ENCODE assay signal across 8 cellular contexts in genomic region chrX:12974797-12975669, GRCh38. TPM values are rescaled to one million over a fixed set of nuclear protein-coding genes. Genes with fewer than 3 reads are reported as not detected.
DNase-seq lines count a peak whose midpoint lies in the region; ATAC-seq and FAIRE-seq lines count a peak whose summit lies in the region.

Gene TMSB4X, plus strand, starts transcription at chrX:12975110.

- peak; percentile 30 for ATAC-seq in GM21526 (IDR thresholded peaks at IDR 0.05; ENCODE audit: low FRiP score, unreplicated experiment)

- in situ Hi-C loops in KBM-7 (cut with MboI; ENCODE audit: low pct_unique_long_range_greater_than_20kb, low sequenced_read_pairs) = loop anchor here (25.0 kb wide), 1 partner anchor 512 kb away; no protein-coding TSS in a partner anchor

- intact Hi-C loops in CD4-positive, alpha-beta memory T cell (cut with micrococcal nuclease) = loop anchor here (5.0 kb wide), 1 partner anchor 37 kb away; no protein-coding TSS in a partner anchor

- H3K4me1 Mint-ChIP-seq in CD4-positive, alpha-beta memory T cell = peaks cover 16 to 57% (median 38%) of the 10 kb centered on the region in 4 donors

- no peaks in the 10 kb centered on the region for H3K27me3 Mint-ChIP-seq in CD4-positive, alpha-beta memory T cell

- DNase-seq in CD4-positive, alpha-beta memory T cell = peak; percentile 81 to 85 (median 83)
- DNase-seq in KBM-7 (peak; percentile 92), RCC 7860 (ENCODE audit: low spot score) (peak; percentile 67)
- DNase-seq in activated T-cell treated with anti-CD3 and anti-CD28 coated beads, Interleukin-2, amount 50 U/mL, for 48 hours = peak; percentile 85 to 88
- DNase-seq in stimulated activated CD8-positive, alpha-beta memory T cell treated with anti-CD3 and anti-CD28 coated beads, Interleukin-7, amount 100 ng/mL, for 48 hours (ENCODE audit: extremely low read depth in 1 of 2, low read depth in 1 of 2) = peak; percentile 59 to 68

- CTCF ChIA-PET in CD4-positive, alpha-beta memory T cell (lab: Charles Lee; ENCODE audit: partially characterized antibody) = interaction anchor here (1.4 to 16.4 kb wide), 6 partner anchors 19 to 117 kb away, joined by 4 to 172 read pairs (median 84); no protein-coding TSS in a partner anchor

- peaks cover 26% of the 10 kb centered on the region for H3K4me1 ChIP-seq in CD4-positive, alpha-beta memory T cell (ENCODE audit: insufficient read depth, low read length)
- H3K4me1 ChIP-seq in esophagus (ENCODE audit: control insufficient read depth in 2 of 2, insufficient read depth in 2 of 2, low read length in 1 of 2) (no peaks in the 10 kb centered on the region), muscle layer of colon (ENCODE audit: insufficient read depth, low read length) (no peaks in the 10 kb centered on the region)

- POLR2A ChIA-PET in CD4-positive, alpha-beta memory T cell (lab: Charles Lee; ENCODE audit: partially characterized antibody) = interaction anchor here (0.6 to 26.3 kb wide), 18 partner anchors 2 to 1211 kb away, joined by 3 to 1769 read pairs (median 22); partner anchors contain the start of genes GEMIN8, OFD1, TMSB4X and TRAPPC2

- H3K36me3 ChIP-seq in CD4-positive, alpha-beta memory T cell (ENCODE audit: insufficient read depth, low read length) = peaks cover 9% of the 10 kb centered on the region
- H3K36me3 ChIP-seq in esophagus (ENCODE audit: control insufficient read depth in 2 of 2, insufficient read depth in 2 of 2, low read length in 1 of 2) (no peaks in the 10 kb centered on the region), muscle layer of colon (ENCODE audit: insufficient read depth, low read length) (no peaks in the 10 kb centered on the region)

- H3K9ac ChIP-seq in muscle layer of colon (ENCODE audit: low read length) = peak within 1 kb of the TSS; percentile 78

- H3K27me3 ChIP-seq in CD4-positive, alpha-beta memory T cell (ENCODE audit: insufficient read depth, low read length) = no peaks in the 10 kb centered on the region
- H3K27me3 ChIP-seq in esophagus (ENCODE audit: control insufficient read depth in 1 of 2, insufficient read depth in 2 of 2, low read length in 2 of 2) (no peaks in the 10 kb centered on the region), muscle layer of colon (ENCODE audit: control insufficient read depth in 1 of 2, insufficient read depth in 2 of 2, low read length in 2 of 2) (peaks cover 0 to 7% of the 10 kb centered on the region in 2 donors)

- H3K4me3 Mint-ChIP-seq in CD4-positive, alpha-beta memory T cell = peak within 1 kb of the TSS; percentile 92 to 99 (median 98)

- H3K9me3 ChIP-seq in CD4-positive, alpha-beta memory T cell (ENCODE audit: control insufficient read depth in 1 of 2, low read length in 2 of 2) = no peaks in the 10 kb centered on the region
- peaks cover 0 to 8% of the 10 kb centered on the region in 2 donors for H3K9me3 ChIP-seq in esophagus (ENCODE audit: control insufficient read depth in 2 of 2, insufficient read depth in 1 of 2, low read depth in 1 of 2, low read length in 1 of 2)
- no peaks in the 10 kb centered on the region for H3K9me3 ChIP-seq in muscle layer of colon (ENCODE audit: low read length)

- H3K9me3 Mint-ChIP-seq in CD4-positive, alpha-beta memory T cell = peaks cover 0 to 21% (median 2%) of the 10 kb centered on the region in 8 donors

- FAIRE-seq in RCC 7860 (lab: Jason Lieb, UNC) = no peak

- H3K27ac ChIP-seq in CD4-positive, alpha-beta memory T cell (ENCODE audit: low read depth, low read length) = peak within 1 kb of the TSS; percentile 84
- H3K27ac ChIP-seq in esophagus (ENCODE audit: low read depth in 2 of 2, low read length in 1 of 2) = peak within 1 kb of the TSS; percentile 89 to 97
- H3K27ac ChIP-seq in muscle layer of colon (ENCODE audit: low read depth, low read length) = peak within 1 kb of the TSS; percentile 88

- WGBS in esophagus, 2 donors = 1 to 16% methylated on average over 46 to 60 of the region's 60 CpGs

- H3K27ac Mint-ChIP-seq in CD4-positive, alpha-beta memory T cell = peak within 1 kb of the TSS; percentile 89 to 99 (median 97)

- peaks cover 37 to 62% of the 10 kb centered on the region in 2 donors for H3K36me3 Mint-ChIP-seq in CD4-positive, alpha-beta memory T cell

- peak within 1 kb of the TSS; percentile 84 to 85 for H3K4me3 ChIP-seq in CD4-positive, alpha-beta memory T cell (ENCODE audit: low read length in 2 of 2)
- H3K4me3 ChIP-seq in esophagus (ENCODE audit: low read depth in 1 of 2, low read length in 2 of 2) = peak within 1 kb of the TSS; percentile 59 to 89
- peak within 1 kb of the TSS; percentile 86 to 90 for H3K4me3 ChIP-seq in muscle layer of colon (ENCODE audit: low read depth in 1 of 2, low read length in 2 of 2)

RNA-seq across cellular contexts. Expression of gene TMSB4X, which starts in this region (rescaled TPM):
- total RNA-seq in CD4-positive, alpha-beta memory T cell = 1,000 to 10,000 TPM; 4,851 to 5,116 TPM
- over 10,000 TPM; 27,942 to 36,115 TPM for polyA plus RNA-seq in CD4-positive, alpha-beta memory T cell
- polyA plus RNA-seq in esophagus = 1,000 to 10,000 TPM; 1,322 to 1,747 TPM

Comparison
In these comparisons a context has a peak if more than half of its experiments do, and no peak if none do; other contexts are left out.
1. Peak in every context shown above with its lines: DNase-seq, ATAC-seq, H3K4me3 ChIP-seq and H3K27ac ChIP-seq.
2. RNA of gene TMSB4X (polyA plus RNA-seq): 27,942 to 36,115 TPM in CD4-positive, alpha-beta memory T cell; 1,322 to 1,747 TPM in esophagus; every median in the first group is over 10 times any median in the second.